ENCODE assay signal across 8 cellular contexts in the genomic region with DNA sequence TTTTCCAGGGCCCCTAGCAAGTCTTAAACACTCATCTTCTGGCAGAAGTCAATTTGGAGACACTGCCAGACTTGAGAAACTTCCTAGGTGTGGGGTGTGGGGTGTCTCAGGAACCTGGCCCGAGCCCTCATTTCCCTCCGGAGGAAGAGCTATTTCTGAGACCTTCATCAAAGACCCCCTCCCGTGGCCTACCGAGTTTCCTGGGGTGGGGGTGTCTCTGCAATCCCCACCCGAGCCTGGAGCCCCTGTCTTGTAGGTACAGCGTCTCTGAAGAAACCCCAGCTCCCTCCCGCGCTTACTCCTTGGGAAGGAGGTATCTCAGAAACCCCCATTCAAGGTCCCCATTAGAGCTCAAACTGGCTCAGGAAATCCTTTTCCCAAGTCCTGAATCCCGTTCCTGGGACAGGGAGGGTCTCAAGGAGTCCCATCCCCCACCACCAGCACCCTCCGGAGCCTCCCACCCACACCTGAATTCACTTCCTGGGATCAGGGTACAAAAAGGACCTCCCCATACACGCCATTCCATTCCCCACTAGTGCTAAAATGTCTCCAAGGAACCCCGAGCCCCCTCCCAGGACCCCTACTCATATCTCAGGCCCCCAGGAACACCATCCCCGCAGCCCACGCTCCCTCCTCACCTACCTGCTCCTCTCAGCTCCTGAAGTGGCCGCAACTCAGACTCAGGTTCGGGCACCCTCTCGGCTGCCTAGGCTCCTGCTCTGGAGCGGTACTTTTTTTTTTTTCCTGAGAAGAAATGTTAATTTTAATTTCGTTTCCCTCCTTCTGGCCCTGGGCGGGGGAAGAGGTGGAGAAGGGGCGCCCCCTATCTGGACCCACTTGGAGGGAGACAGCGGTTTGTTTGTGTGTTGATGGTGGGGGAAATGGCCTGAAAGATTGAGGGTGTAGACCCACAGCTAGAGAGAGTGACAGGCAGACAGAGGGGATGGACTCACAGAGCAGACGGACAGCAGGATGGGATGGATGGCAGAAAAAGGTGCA. TPM values are rescaled to one million over a fixed set of nuclear protein-coding genes. Genes with fewer than 3 reads are reported as not detected.
DNase-seq lines count a peak whose midpoint lies in the region; ATAC-seq and TF ChIP-seq lines count a peak whose summit lies in the region.

No MANE protein-coding gene starts in this region.

- H3K27me3 Mint-ChIP-seq in IgD-negative memory B cell: peaks cover 5% of the 10 kb centered on the region
- H3K27me3 Mint-ChIP-seq in activated T-cell treated with anti-CD3 and anti-CD28 coated beads, Interleukin-2, amount 50 U/mL, for 24 hours: peaks cover 18% of the 10 kb centered on the region
- no peaks in the 10 kb centered on the region for H3K27me3 Mint-ChIP-seq in stimulated activated memory B cell treated with anti-CD40 and anti-IgM and Interleukin-4, amounts not matched to agents 10 μg/mL and 1 μg/mL and 100 μg/mL, for 72 hours

- H3K36me3 Mint-ChIP-seq in IgD-negative memory B cell: peaks cover 6% of the 10 kb centered on the region
- peaks cover 47% of the 10 kb centered on the region for H3K36me3 Mint-ChIP-seq in activated T-cell treated with anti-CD3 and anti-CD28 coated beads, Interleukin-2, amount 50 U/mL, for 24 hours (ENCODE audit: low read depth)
- H3K36me3 Mint-ChIP-seq in stimulated activated memory B cell treated with anti-CD40 and anti-IgM and Interleukin-4, amounts not matched to agents 10 μg/mL and 1 μg/mL and 100 μg/mL, for 72 hours: peaks cover 26% of the 10 kb centered on the region

- DNase-seq in activated T-cell treated with anti-CD3 and anti-CD28 coated beads, Interleukin-2, amount 50 U/mL, for 24 hours: peak; percentile 69
- DNase-seq in Ammon's horn (ENCODE audit: low spot score) (no peak), dermis blood vessel endothelial cell (no peak)

- no peaks in the 10 kb centered on the region for H3K27me3 ChIP-seq in DOHH2 (ENCODE audit: control insufficient read depth, low read length)
- no peaks in the 10 kb centered on the region for H3K27me3 ChIP-seq in iPS-18a (ENCODE audit: control insufficient read depth, insufficient read depth, low read length)

- no peaks in the 10 kb centered on the region for H3K9me3 Mint-ChIP-seq in IgD-negative memory B cell
- H3K9me3 Mint-ChIP-seq in activated T-cell treated with anti-CD3 and anti-CD28 coated beads, Interleukin-2, amount 50 U/mL, for 24 hours: no peaks in the 10 kb centered on the region
- no peaks in the 10 kb centered on the region for H3K9me3 Mint-ChIP-seq in stimulated activated memory B cell treated with anti-CD40 and anti-IgM and Interleukin-4, amounts not matched to agents 10 μg/mL and 1 μg/mL and 100 μg/mL, for 72 hours

- H3K27ac ChIP-seq in DOHH2 (ENCODE audit: low read depth, low read length) (peak overlapping the region; percentile 66), iPS-18a (ENCODE audit: low read length) (no peak overlapping the region)

- peak; percentile 68 for TF ChIP-seq CTCF in DOHH2 (IDR thresholded peaks at IDR 0.05; ENCODE audit: low read depth, low read length, poor library complexity, severe bottlenecking)

- no peaks in the 10 kb centered on the region for H3K9me2 ChIP-seq in DOHH2 (replicated peaks; ENCODE audit: control insufficient read depth, low read length)

- H3F3A ChIP-seq in DOHH2 (ENCODE audit: control insufficient read depth, insufficient read depth): no peaks in the 10 kb centered on the region

- peak overlapping the region in 1 of 3 donors; percentile 87 for H3K27ac Mint-ChIP-seq in IgD-negative memory B cell
- H3K27ac Mint-ChIP-seq in activated T-cell treated with anti-CD3 and anti-CD28 coated beads, Interleukin-2, amount 50 U/mL, for 24 hours: peak overlapping the region; percentile 94
- H3K27ac Mint-ChIP-seq in stimulated activated memory B cell treated with anti-CD40 and anti-IgM and Interleukin-4, amounts not matched to agents 10 μg/mL and 1 μg/mL and 100 μg/mL, for 72 hours: peak overlapping the region; percentile 96

- H3K36me3 ChIP-seq in DOHH2 (ENCODE audit: control insufficient read depth, low read length) (peaks cover 32% of the 10 kb centered on the region), iPS-18a (ENCODE audit: control insufficient read depth, low read depth, low read length) (no peaks in the 10 kb centered on the region)

- H3K4me3 ChIP-seq in DOHH2 (ENCODE audit: low read length) (peak overlapping the region; percentile 92), iPS-18a (ENCODE audit: low read length) (peak overlapping the region; percentile 70)

- H3K4me1 Mint-ChIP-seq in IgD-negative memory B cell: peaks cover 0 to 8% (median 4%) of the 10 kb centered on the region in 3 donors
- H3K4me1 Mint-ChIP-seq in activated T-cell treated with anti-CD3 and anti-CD28 coated beads, Interleukin-2, amount 50 U/mL, for 24 hours (ENCODE audit: low read depth): peaks cover 36% of the 10 kb centered on the region
- peaks cover 44% of the 10 kb centered on the region for H3K4me1 Mint-ChIP-seq in stimulated activated memory B cell treated with anti-CD40 and anti-IgM and Interleukin-4, amounts not matched to agents 10 μg/mL and 1 μg/mL and 100 μg/mL, for 72 hours

- H3K9ac ChIP-seq in iPS-18a (ENCODE audit: low read length): peak overlapping the region; percentile 60

- H3K4me2 ChIP-seq in DOHH2 (ENCODE audit: low read length): peak overlapping the region; percentile 84

- peak overlapping the region; percentile 73 to 95 (median 87) for H3K4me3 Mint-ChIP-seq in IgD-negative memory B cell
- H3K4me3 Mint-ChIP-seq in activated T-cell treated with anti-CD3 and anti-CD28 coated beads, Interleukin-2, amount 50 U/mL, for 24 hours: peak overlapping the region; percentile 89
- H3K4me3 Mint-ChIP-seq in stimulated activated memory B cell treated with anti-CD40 and anti-IgM and Interleukin-4, amounts not matched to agents 10 μg/mL and 1 μg/mL and 100 μg/mL, for 72 hours: peak overlapping the region; percentile 94

- H3K9me3 ChIP-seq in DOHH2 (ENCODE audit: control insufficient read depth, insufficient read depth, low read length) (no peaks in the 10 kb centered on the region), iPS-18a (ENCODE audit: control insufficient read depth, low read depth, low read length) (peaks cover 4% of the 10 kb centered on the region)

- H3K4me1 ChIP-seq in DOHH2 (ENCODE audit: control insufficient read depth, low read length) (peaks cover 20% of the 10 kb centered on the region), iPS-18a (ENCODE audit: control insufficient read depth, low read depth, low read length) (peaks cover 8% of the 10 kb centered on the region)

- peak; percentile 54 for ATAC-seq in stimulated activated memory B cell treated with anti-CD40 and anti-IgM and Interleukin-4, amounts not matched to agents 10 μg/mL and 1 μg/mL and 100 μg/mL, for 72 hours
- no peak for ATAC-seq in HG03135 (IDR thresholded peaks at IDR 0.05; ENCODE audit: unreplicated experiment)

- H4K20me1 ChIP-seq in DOHH2 (ENCODE audit: control insufficient read depth, insufficient read depth, low read depth, low read length): no peaks in the 10 kb centered on the region

- peaks cover 47% of the 10 kb centered on the region for H3K79me2 ChIP-seq in DOHH2 (ENCODE audit: control insufficient read depth, low read length)

RNA-seq across cellular contexts. Expression of a gene that starts 1.1 kb away (rescaled TPM):
- 9.3 TPM for polyA plus RNA-seq in IgD-negative memory B cell
- total RNA-seq in dermis blood vessel endothelial cell: 10.6 and 24.2 TPM in 2 replicates

RNA-seq across cellular contexts. Expression of a gene that starts 7.0 kb away (rescaled TPM):
- 53.8 TPM for polyA plus RNA-seq in IgD-negative memory B cell
- 45.1 and 56.7 TPM in 2 replicates for total RNA-seq in dermis blood vessel endothelial cell

RNA-seq across cellular contexts. Expression of a gene that starts 39.8 kb away (rescaled TPM):
- polyA plus RNA-seq in IgD-negative memory B cell: 11.9 TPM
- 4.9 and 7.0 TPM in 2 replicates for total RNA-seq in dermis blood vessel endothelial cell

RNA-seq across cellular contexts. Expression of a gene that starts 52.6 kb away (rescaled TPM):
- polyA plus RNA-seq in IgD-negative memory B cell: 61.2 TPM
- total RNA-seq in dermis blood vessel endothelial cell: 118 and 126 TPM in 2 replicates

RNA-seq across cellular contexts. Expression of a gene that starts 57.2 kb away (rescaled TPM):
- not detected for polyA plus RNA-seq in IgD-negative memory B cell
- not detected in 2 replicates for total RNA-seq in dermis blood vessel endothelial cell
